In the genomic region with DNA sequence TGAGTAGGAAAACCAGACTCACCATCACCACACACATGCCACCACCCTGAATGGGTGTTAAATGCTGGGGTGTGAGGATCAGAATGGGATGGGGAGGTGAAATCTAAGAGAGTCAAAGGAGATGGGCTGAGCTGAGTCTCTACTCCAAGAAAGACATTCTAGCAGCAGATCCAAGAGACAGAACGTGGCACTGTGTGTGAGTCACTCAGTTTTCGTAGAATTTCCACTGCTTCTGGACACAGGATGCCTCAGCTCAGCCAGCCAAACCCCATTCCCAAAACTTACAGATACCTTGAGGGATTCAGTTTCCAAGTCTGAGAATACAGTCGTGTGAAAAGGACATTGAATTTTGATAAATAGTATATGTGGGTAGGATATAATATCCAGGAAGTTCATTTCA, we compare ENCODE assay signal across 19 cellular contexts. TPM values are rescaled to one million over a fixed set of nuclear protein-coding genes. Genes with fewer than 3 reads are reported as not detected.
DNase-seq lines count a peak whose midpoint lies in the region; ATAC-seq and TF ChIP-seq lines count a peak whose summit lies in the region.
"Had no signal": no experiment of that assay in that cellular context is flagged by ENCODE, and none has a peak within 500 bp of the region (broad histone marks: within the 10 kb centered on the region; RNA-seq: fewer than 3 reads in every experiment).

No MANE protein-coding gene starts in this region.

- H3K9me3 Mint-ChIP-seq in stimulated activated memory B cell treated with anti-CD40 and anti-IgM and Interleukin-4, amounts not matched to agents 10 μg/mL and 1 μg/mL and 100 μg/mL, for 72 hours = no peaks in the 10 kb centered on the region
- H3K9me3 Mint-ChIP-seq: CD8-positive, alpha-beta T cell; HFFc6 had no signal

- H3K27me3 Mint-ChIP-seq in T-helper 17 cell = peaks cover 40% of the 10 kb centered on the region
- peaks cover 31% of the 10 kb centered on the region for H3K27me3 Mint-ChIP-seq in stimulated activated memory B cell treated with anti-CD40 and anti-IgM and Interleukin-4, amounts not matched to agents 10 μg/mL and 1 μg/mL and 100 μg/mL, for 72 hours

- no peak overlapping the region for H3K4me3 Mint-ChIP-seq in T-helper 17 cell
- H3K4me3 Mint-ChIP-seq in stimulated activated memory B cell treated with anti-CD40 and anti-IgM and Interleukin-4, amounts not matched to agents 10 μg/mL and 1 μg/mL and 100 μg/mL, for 72 hours = no peak overlapping the region
- H3K4me3 Mint-ChIP-seq: B cell; CD8-positive, alpha-beta T cell; HFFc6 had no signal

- peaks cover 10% of the 10 kb centered on the region for H3K36me3 Mint-ChIP-seq in T-helper 17 cell (ENCODE audit: low read depth)
- H3K36me3 Mint-ChIP-seq in stimulated activated memory B cell treated with anti-CD40 and anti-IgM and Interleukin-4, amounts not matched to agents 10 μg/mL and 1 μg/mL and 100 μg/mL, for 72 hours = no peaks in the 10 kb centered on the region
- H3K36me3 Mint-ChIP-seq: CD8-positive, alpha-beta T cell had no signal

- H3K9me3 ChIP-seq in T-helper 17 cell (ENCODE audit: control insufficient read depth, low read length, poor library complexity, severe bottlenecking) = no peaks in the 10 kb centered on the region
- H3K9me3 ChIP-seq: BLaER1 treated with 17β-estradiol and CSF1 and Interleukin-3, amounts not matched to agents 10 nM and 100 nM had no signal

- no peak for TF ChIP-seq CTCF in fibroblast of mammary gland (conservative IDR thresholded peaks at IDR 0.05; ENCODE audit: control insufficient read depth, insufficient read depth, low read depth, low read length)

- DNase-seq in Daoy (ENCODE audit: low read depth) (peak; percentile 37), T-helper 17 cell (no peak), fibroblast of mammary gland (ENCODE audit: low read depth) (peak; percentile 1), retina (no peak)
- DNase-seq: 8988T, Calu3, DMS53, DND-41, GOT3, H7, HFFc6 had no signal

- H3K4me3 ChIP-seq in fibroblast of mammary gland (ENCODE audit: control insufficient read depth, low read depth, low read length) = no peak overlapping the region
- H3K4me3 ChIP-seq: BLaER1 treated with 17β-estradiol and CSF1 and Interleukin-3, amounts not matched to agents 10 nM and 100 nM had no signal

- H3K4me1 Mint-ChIP-seq in T-helper 17 cell = no peaks in the 10 kb centered on the region
- no peaks in the 10 kb centered on the region for H3K4me1 Mint-ChIP-seq in stimulated activated memory B cell treated with anti-CD40 and anti-IgM and Interleukin-4, amounts not matched to agents 10 μg/mL and 1 μg/mL and 100 μg/mL, for 72 hours
- H3K4me1 Mint-ChIP-seq: B cell had no signal

- ATAC-seq in T-helper 17 cell = no peak
- ATAC-seq in stimulated activated memory B cell treated with anti-CD40 and anti-IgM and Interleukin-4, amounts not matched to agents 10 μg/mL and 1 μg/mL and 100 μg/mL, for 72 hours = no peak
- no peak for ATAC-seq in HG03159 (IDR thresholded peaks at IDR 0.05; ENCODE audit: unreplicated experiment)
- ATAC-seq in HG03097 (IDR thresholded peaks at IDR 0.05; ENCODE audit: low FRiP score, unreplicated experiment) = no peak
- ATAC-seq: CD8-positive, alpha-beta T cell; HCT116 had no signal

- peak overlapping the region; percentile 27 for H3K27ac Mint-ChIP-seq in T-helper 17 cell
- no peak overlapping the region for H3K27ac Mint-ChIP-seq in stimulated activated memory B cell treated with anti-CD40 and anti-IgM and Interleukin-4, amounts not matched to agents 10 μg/mL and 1 μg/mL and 100 μg/mL, for 72 hours
- H3K27ac Mint-ChIP-seq: B cell; CD8-positive, alpha-beta T cell; HFFc6 had no signal

RNA-seq across cellular contexts. Expression of gene CYP2A7, which starts 7.3 kb away (rescaled TPM):
- not detected in 2 replicates for total RNA-seq in Daoy (2014; rRNA removed; shearing (Covaris generic))
- not detected for total RNA-seq in T-helper 17 cell
- total RNA-seq: B cell; Calu3; CD8-positive, alpha-beta T cell; H7; HFFc6; HT-29 had no signal

RNA-seq across cellular contexts. Expression of gene CYP2A6, which starts 39.1 kb away (rescaled TPM):
- total RNA-seq in Daoy (2014; rRNA removed; shearing (Covaris generic)) = not detected in 2 replicates
- not detected for total RNA-seq in T-helper 17 cell
- total RNA-seq: B cell; Calu3; CD8-positive, alpha-beta T cell; H7; HFFc6; HT-29 had no signal

Comparison
In these comparisons a context has a peak if more than half of its experiments do, and no peak if none do; other contexts are left out.
1. DNase-seq: peak in Daoy (single experiment) and fibroblast of mammary gland (single experiment); none in T-helper 17 cell (0 of 3) and retina (single experiment).